ENCODE assay signal across 10 cellular contexts in genomic region chr3:45644467-45645201, GRCh38. TPM values are rescaled to one million over a fixed set of nuclear protein-coding genes. Genes with fewer than 3 reads are reported as not detected.
DNase-seq lines count a peak whose midpoint lies in the region; ATAC-seq, FAIRE-seq and TF ChIP-seq lines count a peak whose summit lies in the region.
"Had no signal": no experiment of that assay in that cellular context is flagged by ENCODE, and none has a peak within 500 bp of the region (broad histone marks: within the 10 kb centered on the region; RNA-seq: fewer than 3 reads in every experiment).

No MANE protein-coding gene starts in this region.

- TF ChIP-seq CTCF in keratinocyte (optimal IDR thresholded peaks at IDR 0.05 in 1 of 3, IDR thresholded peaks at IDR 0.05 in 1 of 3, conservative IDR thresholded peaks at IDR 0.05 in 1 of 3; ENCODE audit: extremely low read depth in 1 of 3, insufficient read depth in 2 of 3, low read length in 3 of 3) (no peak), upper lobe of right lung (IDR thresholded peaks at IDR 0.05) (no peak)

- H3K9me3 Mint-ChIP-seq in activated naive CD8-positive, alpha-beta T cell treated with anti-CD3 and anti-CD28 coated beads, Interleukin-2, amount 10 ng/mL, durations not matched to agents 7 days and 5 days = no peaks in the 10 kb centered on the region
- peaks cover 11% of the 10 kb centered on the region for H3K9me3 Mint-ChIP-seq in activated naive CD8-positive, alpha-beta T cell treated with anti-CD3 and anti-CD28 coated beads for 36 hours

- H3K9ac ChIP-seq in keratinocyte (ENCODE audit: control insufficient read depth, extremely low read depth, insufficient read depth, low read length) = no peak overlapping the region

- FAIRE-seq in keratinocyte (lab: Jason Lieb, UNC) = peak; percentile 74

- no peak overlapping the region for H2AFZ ChIP-seq in keratinocyte (ENCODE audit: control insufficient read depth, low read length)

- H3K27ac ChIP-seq in keratinocyte (ENCODE audit: control insufficient read depth, insufficient read depth, low read length) (peak overlapping the region; percentile 59), upper lobe of right lung (peak overlapping the region; percentile 63)

- intact Hi-C loops in upper lobe of right lung (cut with DNase I) = no loop called here

- H3K9me3 ChIP-seq in keratinocyte (ENCODE audit: control insufficient read depth, low read depth, low read length) (no peaks in the 10 kb centered on the region), upper lobe of right lung (no peaks in the 10 kb centered on the region)

- H3K4me3 Mint-ChIP-seq in activated naive CD8-positive, alpha-beta T cell treated with anti-CD3 and anti-CD28 coated beads, Interleukin-2, amount 10 ng/mL, durations not matched to agents 7 days and 5 days = no peak overlapping the region
- H3K4me3 Mint-ChIP-seq in activated naive CD8-positive, alpha-beta T cell treated with anti-CD3 and anti-CD28 coated beads for 36 hours = no peak overlapping the region
- H3K4me3 Mint-ChIP-seq: B cell had no signal

- peaks cover 12% of the 10 kb centered on the region for H3K4me1 Mint-ChIP-seq in activated naive CD8-positive, alpha-beta T cell treated with anti-CD3 and anti-CD28 coated beads, Interleukin-2, amount 10 ng/mL, durations not matched to agents 7 days and 5 days
- peaks cover 9% of the 10 kb centered on the region for H3K4me1 Mint-ChIP-seq in activated naive CD8-positive, alpha-beta T cell treated with anti-CD3 and anti-CD28 coated beads for 36 hours

- dilution Hi-C loops in keratinocyte (cut with MboI; ENCODE audit: extremely low pct_ligation_motif_present, low sequenced_read_pairs) = no loop called here

- H3K27me3 Mint-ChIP-seq in activated naive CD8-positive, alpha-beta T cell treated with anti-CD3 and anti-CD28 coated beads, Interleukin-2, amount 10 ng/mL, durations not matched to agents 7 days and 5 days = no peaks in the 10 kb centered on the region
- no peaks in the 10 kb centered on the region for H3K27me3 Mint-ChIP-seq in activated naive CD8-positive, alpha-beta T cell treated with anti-CD3 and anti-CD28 coated beads for 36 hours
- H3K27me3 Mint-ChIP-seq: B cell had no signal

- H3K9me1 ChIP-seq in keratinocyte (ENCODE audit: control insufficient read depth, extremely low read depth, insufficient read depth, low read length) = no peaks in the 10 kb centered on the region

- H3K4me2 ChIP-seq in keratinocyte (ENCODE audit: control insufficient read depth, extremely low read depth, insufficient read depth, low read depth, low read length) = peak overlapping the region; percentile 63

- POLR2A ChIA-PET in activated naive CD8-positive, alpha-beta T cell treated with anti-CD3 and anti-CD28 coated beads, Interleukin-2, amount 10 ng/mL, durations not matched to agents 7 days and 5 days (lab: Charles Lee) = no interaction called here

- H3K4me1 ChIP-seq in keratinocyte (ENCODE audit: control insufficient read depth, extremely low read depth, insufficient read depth, low read length) (peaks cover 42% of the 10 kb centered on the region), upper lobe of right lung (peaks cover 64% of the 10 kb centered on the region)

- DNase-seq in activated naive CD8-positive, alpha-beta T cell treated with anti-CD3 and anti-CD28 coated beads, Interleukin-2, amount 10 ng/mL, durations not matched to agents 7 days and 5 days = no peak
- no peak for DNase-seq in activated naive CD8-positive, alpha-beta T cell treated with anti-CD3 and anti-CD28 coated beads for 36 hours
- DNase-seq in amniotic stem cell (lab: John Stamatoyannopoulos, UW) (peak; percentile 86), keratinocyte (ENCODE audit: low read depth, low spot score) (no peak), upper lobe of right lung (no peak), GM19238 (ENCODE audit: insufficient read length, low spot score) (no peak), NCI-H2081 (lab: John Stamatoyannopoulos, UW) (no peak), NCI-H345 treated with DMSO at 0.1 percent for 48 hours (lab: John Stamatoyannopoulos, UW; ENCODE audit: unreplicated experiment) (no peak)
- DNase-seq: stimulated activated CD4-positive, alpha-beta T cell treated with anti-CD3 and anti-CD28 coated beads, Interleukin-12 subunit alpha, Interleukin-12 subunit beta, amount 100 ng/mL, for 4 hours had no signal

- H3K27ac Mint-ChIP-seq in activated naive CD8-positive, alpha-beta T cell treated with anti-CD3 and anti-CD28 coated beads, Interleukin-2, amount 10 ng/mL, durations not matched to agents 7 days and 5 days = peak overlapping the region; percentile 8
- no peak overlapping the region for H3K27ac Mint-ChIP-seq in activated naive CD8-positive, alpha-beta T cell treated with anti-CD3 and anti-CD28 coated beads for 36 hours
- H3K27ac Mint-ChIP-seq: B cell had no signal

- H3K36me3 Mint-ChIP-seq in activated naive CD8-positive, alpha-beta T cell treated with anti-CD3 and anti-CD28 coated beads, Interleukin-2, amount 10 ng/mL, durations not matched to agents 7 days and 5 days = peaks cover 12% of the 10 kb centered on the region
- H3K36me3 Mint-ChIP-seq in activated naive CD8-positive, alpha-beta T cell treated with anti-CD3 and anti-CD28 coated beads for 36 hours = peaks cover 25% of the 10 kb centered on the region

- ATAC-seq in activated naive CD8-positive, alpha-beta T cell treated with anti-CD3 and anti-CD28 coated beads, Interleukin-2, amount 10 ng/mL, durations not matched to agents 7 days and 5 days (ENCODE audit: low read depth) = no peak
- no peak for ATAC-seq in upper lobe of right lung

- peaks cover 38% of the 10 kb centered on the region for H3K79me2 ChIP-seq in keratinocyte (ENCODE audit: control insufficient read depth, insufficient read depth, low read length)

- H3K4me3 ChIP-seq in keratinocyte (ENCODE audit: control insufficient read depth in 2 of 3, extremely low read depth in 1 of 3, insufficient read depth in 2 of 3, low read depth in 1 of 3, low read length in 3 of 3) (peak overlapping the region in 1 of 3 experiments; percentile 18), upper lobe of right lung (no peak overlapping the region)

- H3K27me3 ChIP-seq in keratinocyte (ENCODE audit: control insufficient read depth, extremely low read depth, insufficient read depth, low read length) = no peaks in the 10 kb centered on the region
- H3K27me3 ChIP-seq in upper lobe of right lung = no peaks in the 10 kb centered on the region

- no peaks in the 10 kb centered on the region for H3K36me3 ChIP-seq in keratinocyte (ENCODE audit: control insufficient read depth in 2 of 2, extremely low read depth in 1 of 2, insufficient read depth in 2 of 2, low read length in 2 of 2)
- H3K36me3 ChIP-seq in upper lobe of right lung = no peaks in the 10 kb centered on the region

- no peaks in the 10 kb centered on the region for H4K20me1 ChIP-seq in keratinocyte (ENCODE audit: control insufficient read depth, extremely low read depth, insufficient read depth, low read length)

RNA-seq across cellular contexts. Expression of gene SACM1L, which starts 44.6 kb away (rescaled TPM):
- 10 to 100 TPM; 89.8 to 91.6 TPM for total RNA-seq in activated naive CD8-positive, alpha-beta T cell treated with anti-CD3 and anti-CD28 coated beads, Interleukin-2, amount 10 ng/mL, durations not matched to agents 7 days and 5 days
- 100 to 1,000 TPM in 1 of 2 experiments, 10 to 100 TPM in 1; 99.3 to 101 TPM for total RNA-seq in activated naive CD8-positive, alpha-beta T cell treated with anti-CD3 and anti-CD28 coated beads for 36 hours
- polyA plus RNA-seq in keratinocyte = 17.7 to 44.3 TPM (median 26.9 TPM) in 3 replicates
- 26.7 TPM for polyA plus RNA-seq in keratinocyte (2011; ENCODE audit: low read depth)
- 10.2 and 21.6 TPM in 2 replicates for polyA plus RNA-seq in keratinocyte (2011; cell fraction: cytosol; rRNA removed)
- 28.9 and 44.6 TPM in 2 replicates for polyA plus RNA-seq in keratinocyte (2011; cell fraction: nucleus; rRNA removed)
- polyA plus RNA-seq in keratinocyte (2012; ENCODE audit: low replicate concordance) = 17.3 and 27.1 TPM in 2 replicates
- polyA minus RNA-seq in keratinocyte = 5.4 to 33.4 TPM (median 18.5 TPM) in 3 replicates
- 29.5 TPM for polyA minus RNA-seq in keratinocyte (2011; cell fraction: cytosol; rRNA and poly(A)+ RNA removed)
- 28.1 and 58.1 TPM in 2 replicates for polyA minus RNA-seq in keratinocyte (2011; cell fraction: nucleus; rRNA and poly(A)+ RNA removed)
- total RNA-seq in upper lobe of right lung = 77.1 TPM

RNA-seq across cellular contexts. Expression of gene LIMD1, which starts 50.1 kb away (rescaled TPM):
- 10 to 100 TPM; 47.3 to 47.5 TPM for total RNA-seq in activated naive CD8-positive, alpha-beta T cell treated with anti-CD3 and anti-CD28 coated beads, Interleukin-2, amount 10 ng/mL, durations not matched to agents 7 days and 5 days
- total RNA-seq in activated naive CD8-positive, alpha-beta T cell treated with anti-CD3 and anti-CD28 coated beads for 36 hours = 10 to 100 TPM; 23.8 to 26.5 TPM
- 4.7 to 7.1 TPM (median 7.1 TPM) in 3 replicates for polyA plus RNA-seq in keratinocyte
- 1.2 TPM for polyA plus RNA-seq in keratinocyte (2011; ENCODE audit: low read depth)
- 3.3 TPM in 2 replicates for polyA plus RNA-seq in keratinocyte (2011; cell fraction: cytosol; rRNA removed)
- polyA plus RNA-seq in keratinocyte (2011; cell fraction: nucleus; rRNA removed) = 12.5 and 15.0 TPM in 2 replicates
- 3.2 and 6.3 TPM in 2 replicates for polyA plus RNA-seq in keratinocyte (2012; ENCODE audit: low replicate concordance)
- 22.9 to 26.4 TPM (median 26.1 TPM) in 3 replicates for polyA minus RNA-seq in keratinocyte
- 6.3 TPM for polyA minus RNA-seq in keratinocyte (2011; cell fraction: cytosol; rRNA and poly(A)+ RNA removed)
- 13.7 and 16.4 TPM in 2 replicates for polyA minus RNA-seq in keratinocyte (2011; cell fraction: nucleus; rRNA and poly(A)+ RNA removed)
- total RNA-seq in upper lobe of right lung = 103 TPM
